ENCODE assay signal across 8 cellular contexts in genomic region chr13:110617326-110618072, GRCh38. TPM values are rescaled to one million over a fixed set of nuclear protein-coding genes. Genes with fewer than 3 reads are reported as not detected.
DNase-seq lines count a peak whose midpoint lies in the region; ATAC-seq and TF ChIP-seq lines count a peak whose summit lies in the region.

No MANE protein-coding gene starts in this region.

- TF ChIP-seq CTCF in fibroblast of lung (conservative IDR thresholded peaks at IDR 0.05 in 1 of 2, IDR thresholded peaks at IDR 0.05 in 1 of 2; ENCODE audit: low read depth in 1 of 2, low read length in 2 of 2) (no peak), ovary (IDR thresholded peaks at IDR 0.05) (no peak)

- H3K27me3 ChIP-seq in SJSA1 (replicated peaks) (no peaks in the 10 kb centered on the region), fibroblast of lung (ENCODE audit: control insufficient read depth, insufficient read depth, low read length) (no peaks in the 10 kb centered on the region), ovary (no peaks in the 10 kb centered on the region)

- no peak for TF ChIP-seq EP300 in ovary (IDR thresholded peaks at IDR 0.05)

- TF ChIP-seq POLR2A in ovary (IDR thresholded peaks at IDR 0.05): no peak

- intact Hi-C loops in ovary (cut with DNase I): loop anchor here in 3 of 4 donors (5.0 to 10.0 kb wide), 3 partner anchors 95 to 297 kb away; partner anchors contain the start of genes ANKRD10 (in 1 of the 3) and ING1 (in 1 of the 3)

- no peak for ATAC-seq in HG03139 (IDR thresholded peaks at IDR 0.05; ENCODE audit: unreplicated experiment)

- H3K79me2 ChIP-seq in fibroblast of lung (ENCODE audit: control insufficient read depth, insufficient read depth, low read length): peaks cover 69% of the 10 kb centered on the region

- peaks cover 2% of the 10 kb centered on the region for H4K20me1 ChIP-seq in fibroblast of lung (ENCODE audit: control insufficient read depth, extremely low read depth, insufficient read depth, low read length)

- WGBS in ovary, 3 donors: 15% methylated on average over 8 of the region's 8 CpGs

- H3K27ac ChIP-seq in SJSA1: peak overlapping the region; percentile 0; the same call in 1 of the 2 replicates
- peak overlapping the region; percentile 93 for H3K27ac ChIP-seq in fibroblast of lung (ENCODE audit: insufficient read depth, low read length)
- peak overlapping the region; percentile 33 to 89 for H3K27ac ChIP-seq in ovary

- H3K4me3 ChIP-seq in SJSA1 (no peak overlapping the region), fibroblast of lung (replicated peaks in 1 of 4; ENCODE audit: control extremely low read depth in 1 of 4, insufficient read depth in 1 of 4, low read depth in 3 of 4, low read length in 4 of 4) (peak overlapping the region; percentile 68 to 84 (median 79)), ovary (peak overlapping the region; percentile 81)

- peak; percentile 40 for DNase-seq in EL
- DNase-seq in SJSA1 (ENCODE audit: low read depth in 1 of 2, low spot score in 2 of 2): peak in 1 of 2 experiments; percentile 58
- peak; percentile 79 to 97 for DNase-seq in fibroblast of lung (ENCODE audit: low read depth in 2 of 2)
- DNase-seq in ovary: peak; percentile 76 to 83 (median 78)
- DNase-seq in LoVo (ENCODE audit: low spot score): no peak
- no peak for DNase-seq in NCI-H1694 (lab: John Stamatoyannopoulos, UW)
- DNase-seq in MV-4-11 (lab: John Stamatoyannopoulos, UW): no peak

- H3K36me3 ChIP-seq in SJSA1: peaks cover 41% of the 10 kb centered on the region
- peaks cover 1% of the 10 kb centered on the region for H3K36me3 ChIP-seq in fibroblast of lung (ENCODE audit: control insufficient read depth, insufficient read depth, low read length)
- H3K36me3 ChIP-seq in ovary: no peaks in the 10 kb centered on the region

- H3K4me1 ChIP-seq in SJSA1 (replicated peaks): peaks cover 24% of the 10 kb centered on the region
- H3K4me1 ChIP-seq in fibroblast of lung (ENCODE audit: control insufficient read depth, extremely low read depth, insufficient read depth, low read length): peaks cover 10% of the 10 kb centered on the region
- H3K4me1 ChIP-seq in ovary (ENCODE audit: insufficient read depth): peaks cover 23% of the 10 kb centered on the region

- H3K9ac ChIP-seq in fibroblast of lung (ENCODE audit: insufficient read depth, low read length): peak overlapping the region; percentile 52

- no peak overlapping the region for H2AFZ ChIP-seq in fibroblast of lung (ENCODE audit: low read length)

- H3K9me3 ChIP-seq in SJSA1 (replicated peaks): no peaks in the 10 kb centered on the region; the same call in 1 of the 2 replicates
- no peaks in the 10 kb centered on the region for H3K9me3 ChIP-seq in fibroblast of lung (ENCODE audit: control insufficient read depth, insufficient read depth, low read depth, low read length)
- H3K9me3 ChIP-seq in ovary: no peaks in the 10 kb centered on the region

- peak overlapping the region; percentile 57 for H3K4me2 ChIP-seq in fibroblast of lung (ENCODE audit: extremely low read depth, insufficient read depth, low read length)

RNA-seq across cellular contexts. Expression of gene NAXD, which starts 2.2 kb away (rescaled TPM):
- 108 and 124 TPM in 2 replicates for total RNA-seq in SJSA1 (2014; rRNA removed; shearing (Covaris generic))
- total RNA-seq in fibroblast of lung (22.3 and 34.0 TPM in 2 replicates), ovary (10 to 100 TPM; 38.1 to 67.1 (median 56.9) TPM)
- polyA plus RNA-seq in fibroblast of lung (22.4 and 22.8 TPM in 2 replicates), ovary (10 to 100 TPM; 28.4 to 48.5 TPM)
- polyA plus RNA-seq in fibroblast of lung (2012): 19.8 and 20.7 TPM in 2 replicates
- polyA minus RNA-seq in fibroblast of lung (ENCODE audit: low replicate concordance): 14.5 and 23.8 TPM in 2 replicates

RNA-seq across cellular contexts. Expression of gene RAB20, which starts 56.0 kb away (rescaled TPM):
- 19.3 and 24.3 TPM in 2 replicates for total RNA-seq in SJSA1 (2014; rRNA removed; shearing (Covaris generic))
- total RNA-seq in fibroblast of lung (3.5 and 5.6 TPM in 2 replicates), ovary (10 to 100 TPM; 14.5 to 32.6 (median 25.8) TPM)
- polyA plus RNA-seq in fibroblast of lung (1.3 and 4.3 TPM in 2 replicates), ovary (10 to 100 TPM; 18.4 to 20.7 TPM)
- polyA plus RNA-seq in fibroblast of lung (2012): 1.6 and 5.6 TPM in 2 replicates
- 0.85 and 3.3 TPM in 2 replicates for polyA minus RNA-seq in fibroblast of lung (ENCODE audit: low replicate concordance)

Comparison
In these comparisons a context has a peak if more than half of its experiments do, and no peak if none do; other contexts are left out.
1. DNase-seq: peak in EL (single experiment), fibroblast of lung (2 of 2) and ovary (5 of 5); none in LoVo (single experiment), NCI-H1694 (single experiment) and MV-4-11 (single experiment).
2. H3K27ac ChIP-seq: peak in every context shown above with its lines; median percentile 93 in fibroblast of lung; 61 in ovary; 0 in SJSA1.